Comparison of ENCODE assay signal across 19 cellular contexts in the genomic region with DNA sequence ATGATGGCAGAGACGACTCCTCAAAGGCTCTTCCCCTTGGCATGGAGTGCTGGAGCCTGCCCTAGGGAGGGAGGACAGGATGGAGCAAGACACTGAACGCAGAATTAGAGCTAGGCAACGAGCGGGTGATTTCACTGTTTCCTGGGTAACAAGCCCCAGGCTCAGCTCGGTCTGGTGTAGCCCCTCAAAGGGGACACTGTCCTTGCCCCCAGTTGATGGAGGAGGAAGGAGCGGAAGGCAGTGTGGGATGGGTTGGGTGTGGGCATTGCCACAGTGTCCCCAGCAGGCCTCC. TPM values are rescaled to one million over a fixed set of nuclear protein-coding genes. Genes with fewer than 3 reads are reported as not detected.
A peak's percentile ranks its signal among the peaks of the same experiment; 100 is the strongest.
DNase-seq lines count a peak whose midpoint lies in the region; ATAC-seq and TF ChIP-seq lines count a peak whose summit lies in the region.
"Had no signal": no experiment of that assay in that cellular context is flagged by ENCODE, and none has a peak within 500 bp of the region (broad histone marks: within the 10 kb centered on the region; RNA-seq: fewer than 3 reads in every experiment).

No MANE protein-coding gene starts in this region.

- ATAC-seq in HG03342 (IDR thresholded peaks at IDR 0.05; ENCODE audit: unreplicated experiment) (no peak), GM18867 (IDR thresholded peaks at IDR 0.05; ENCODE audit: unreplicated experiment) (no peak)
- ATAC-seq: natural killer cell had no signal

- H3K27ac Mint-ChIP-seq in nephron = peak overlapping the region; percentile 65 to 84 (median 84)
- H3K27ac Mint-ChIP-seq: B cell, natural killer cell had no signal

- TF ChIP-seq CTCF in Peyer's patch (IDR thresholded peaks at IDR 0.05) (no peak), nephron (IDR thresholded peaks at IDR 0.05; ENCODE audit: unreplicated experiment in 3 of 3) (no peak), thyroid gland (IDR thresholded peaks at IDR 0.05) (no peak)

- H3K4me3 ChIP-seq in Peyer's patch = no peak overlapping the region
- H3K4me3 ChIP-seq in thyroid gland (replicated peaks in 1 of 3) = no peak overlapping the region

- H3K4me3 Mint-ChIP-seq in nephron = peak overlapping the region in 1 of 3 experiments; percentile 26
- H3K4me3 Mint-ChIP-seq: B cell had no signal

- peaks cover 5% of the 10 kb centered on the region for H3K36me3 Mint-ChIP-seq in nephron (ENCODE audit: low read depth)
- H3K36me3 Mint-ChIP-seq: natural killer cell had no signal

- WGBS in thyroid gland, 2 donors = 78 to 84% methylated on average over 6 of the region's 6 CpGs

- H3K27me3 ChIP-seq in Peyer's patch (no peaks in the 10 kb centered on the region), thyroid gland (no peaks in the 10 kb centered on the region)

- no peak for DNase-seq in Peyer's patch
- peak; percentile 58 for DNase-seq in fibroblast of gingiva (ENCODE audit: low read depth)
- DNase-seq in thyroid gland = no peak
- DNase-seq in AML-193 (lab: John Stamatoyannopoulos, UW) = no peak
- DNase-seq in activated CD4-positive, alpha-beta T cell treated with anti-CD3 and anti-CD28 coated beads, Interleukin-2, amount 50 U/mL, for 4 hours = no peak
- DNase-seq: activated gamma-delta T cell; KG1; natural killer cell; NCI-H1092 treated with DMSO at 0.1 percent for 48 hours; NCI-H2171; NCI-H82; RPMI8226; stimulated activated CD4-positive, alpha-beta T cell treated with anti-CD3 and anti-CD28 coated beads, Interleukin-4, amount 100 ng/mL, for 24 hours; SW 1271 had no signal

- intact Hi-C loops in thyroid gland (cut with DNase I) = no loop called here

- H3K27me3 Mint-ChIP-seq in nephron (ENCODE audit: low read depth) = peaks cover 5% of the 10 kb centered on the region

- peaks cover 25% of the 10 kb centered on the region for H3K4me1 Mint-ChIP-seq in nephron
- H3K4me1 Mint-ChIP-seq: B cell had no signal

- no peaks in the 10 kb centered on the region for H3K36me3 ChIP-seq in Peyer's patch
- no peaks in the 10 kb centered on the region for H3K36me3 ChIP-seq in thyroid gland

- H3K9me3 ChIP-seq in Peyer's patch = no peaks in the 10 kb centered on the region
- no peaks in the 10 kb centered on the region for H3K9me3 ChIP-seq in thyroid gland

- H3K27ac ChIP-seq in Peyer's patch (peak overlapping the region; percentile 14 to 79 (median 62)), thyroid gland (peak overlapping the region in 2 of 3 donors; percentile 88)
- H3K27ac ChIP-seq: HL-60 had no signal

- H3K9me3 Mint-ChIP-seq in nephron = no peaks in the 10 kb centered on the region
- H3K9me3 Mint-ChIP-seq: natural killer cell had no signal

- no peak for TF ChIP-seq POLR2A in Peyer's patch (IDR thresholded peaks at IDR 0.05)
- TF ChIP-seq POLR2A in thyroid gland (IDR thresholded peaks at IDR 0.05) = no peak

- peaks cover 0 to 5% (median 0%) of the 10 kb centered on the region in 4 donors for H3K4me1 ChIP-seq in Peyer's patch
- H3K4me1 ChIP-seq in thyroid gland = peaks cover 5 to 37% of the 10 kb centered on the region in 2 donors

RNA-seq across cellular contexts. Expression of gene GAA, which starts 31.5 kb away (rescaled TPM):
- 10 to 100 TPM; 33.8 to 88.1 (median 42.3) TPM for total RNA-seq in Peyer's patch
- total RNA-seq in thyroid gland = 100 to 1,000 TPM in 1 of 4 donors, 10 to 100 TPM in 3; 42.1 to 131 (median 83.2) TPM

RNA-seq across cellular contexts. Expression of gene CCDC40, which starts 33.4 kb away (rescaled TPM):
- total RNA-seq in Peyer's patch (10 to 100 TPM in 2 of 4 donors, 1 to 10 TPM in 2; 2.8 to 54.5 (median 7.8) TPM), thyroid gland (10 to 100 TPM in 2 of 4 donors, 1 to 10 TPM in 2; 6.7 to 17.3 (median 9.4) TPM)

RNA-seq across cellular contexts. Expression of gene TBC1D16, which starts 34.2 kb away (rescaled TPM):
- 10 to 100 TPM; 11.9 to 29.7 (median 22.2) TPM for total RNA-seq in Peyer's patch
- 10 to 100 TPM; 25.4 to 32.2 (median 29.8) TPM for total RNA-seq in thyroid gland
